15 cellular contexts compared by ENCODE assay signal in genomic region chr11:12280199-12280837, GRCh38.
A peak's percentile ranks its signal among the peaks of the same experiment; 100 is the strongest.
DNase-seq lines count a peak whose midpoint lies in the region; ATAC-seq and TF ChIP-seq lines count a peak whose summit lies in the region.
"Had no signal": no experiment of that assay in that cellular context is flagged by ENCODE, and none has a peak within 500 bp of the region (broad histone marks: within the 10 kb centered on the region; RNA-seq: fewer than 3 reads in every experiment).

No MANE protein-coding gene starts in this region.

- peak; percentile 55 for ATAC-seq in upper lobe of right lung
- no peak for ATAC-seq in GM18498 (IDR thresholded peaks at IDR 0.05; ENCODE audit: unreplicated experiment)

- no peak overlapping the region for H3K4me3 ChIP-seq in upper lobe of right lung
- H3K4me3 ChIP-seq: MG63, vagina had no signal

- CTCF ChIA-PET in activated naive CD4-positive, alpha-beta T cell treated with anti-CD3 and anti-CD28 coated beads for 36 hours (lab: Charles Lee) = interaction anchor here (0.5 to 15.9 kb wide), 13 partner anchors 8 to 314 kb away, joined by 3 to 417 read pairs (median 7); partner anchors contain the start of gene MICAL2

- no peak for TF ChIP-seq CTCF in upper lobe of right lung (IDR thresholded peaks at IDR 0.05)

- no peak overlapping the region for H3K4me3 Mint-ChIP-seq in activated naive CD4-positive, alpha-beta T cell treated with anti-CD3 and anti-CD28 coated beads for 36 hours

- H3K36me3 ChIP-seq in upper lobe of right lung = no peaks in the 10 kb centered on the region
- H3K36me3 ChIP-seq: MG63, vagina had no signal

- H3K9me3 ChIP-seq in upper lobe of right lung = no peaks in the 10 kb centered on the region
- H3K9me3 ChIP-seq: MG63, vagina had no signal

- no peak for DNase-seq in activated naive CD4-positive, alpha-beta T cell treated with anti-CD3 and anti-CD28 coated beads for 36 hours
- no peak for DNase-seq in activated naive CD4-positive, alpha-beta T cell treated with anti-CD3 and anti-CD28 coated beads, Interleukin-2, amount 50 U/mL, for 16 hours
- DNase-seq in NCI-H69 (lab: John Stamatoyannopoulos, UW) (peak; percentile 47), islet precursor cell (peak; percentile 48), upper lobe of right lung (no peak), GDM1 (lab: John Stamatoyannopoulos, UW) (no peak)
- no peak for DNase-seq in activated CD4-positive, CD25-positive, alpha-beta regulatory T cell (lab: John Stamatoyannopoulos, UW)
- DNase-seq: activated CD4-positive, alpha-beta T cell treated with anti-CD3 and anti-CD28 coated beads for 1 hour; activated gamma-delta T cell treated with Interleukin-2 at 50 U/mL for 16 hours; HCEC 1CT; MG63; NCI-H2171; SW 1271 had no signal

- H3K27ac ChIP-seq in upper lobe of right lung = no peak overlapping the region
- H3K27ac ChIP-seq: vagina had no signal

- no peaks in the 10 kb centered on the region for H3K27me3 ChIP-seq in upper lobe of right lung
- H3K27me3 ChIP-seq: MG63, vagina had no signal

- no peaks in the 10 kb centered on the region for H3K36me3 Mint-ChIP-seq in activated naive CD4-positive, alpha-beta T cell treated with anti-CD3 and anti-CD28 coated beads for 36 hours (ENCODE audit: low read depth)

- H3K4me1 ChIP-seq in upper lobe of right lung = peaks cover 3% of the 10 kb centered on the region

- H3K9me3 Mint-ChIP-seq in activated naive CD4-positive, alpha-beta T cell treated with anti-CD3 and anti-CD28 coated beads for 36 hours = no peaks in the 10 kb centered on the region

- no peaks in the 10 kb centered on the region for H3K27me3 Mint-ChIP-seq in activated naive CD4-positive, alpha-beta T cell treated with anti-CD3 and anti-CD28 coated beads for 36 hours (ENCODE audit: low read depth)

- peak overlapping the region; percentile 33 for H3K27ac Mint-ChIP-seq in activated naive CD4-positive, alpha-beta T cell treated with anti-CD3 and anti-CD28 coated beads for 36 hours

- peaks cover 2% of the 10 kb centered on the region for H3K4me1 Mint-ChIP-seq in activated naive CD4-positive, alpha-beta T cell treated with anti-CD3 and anti-CD28 coated beads for 36 hours (ENCODE audit: low read depth)

- intact Hi-C loops in activated naive CD4-positive, alpha-beta T cell treated with anti-CD3 and anti-CD28 coated beads for 36 hours (cut with micrococcal nuclease) = loop anchor here (5.0 kb wide), 1 partner anchor 123 kb away; no protein-coding TSS in a partner anchor
- intact Hi-C loops in upper lobe of right lung (cut with DNase I) = no loop called here

Comparison
In these comparisons a context has a peak if more than half of its experiments do, and no peak if none do; other contexts are left out.
1. DNase-seq: peak in NCI-H69 (single experiment) and islet precursor cell (single experiment); none in activated naive CD4-positive, alpha-beta T cell treated with anti-CD3 and anti-CD28 coated beads for 36 hours (single experiment), activated naive CD4-positive, alpha-beta T cell treated with anti-CD3 and anti-CD28 coated beads, Interleukin-2, amount 50 U/mL, for 16 hours (single experiment), upper lobe of right lung (single experiment), activated CD4-positive, CD25-positive, alpha-beta regulatory T cell (0 of 4) and GDM1 (single experiment).